In genomic region chr2:84300030-84301029, GRCh38 we compare ENCODE assay signal across 30 cellular contexts.
"Had no signal": no experiment of that assay in that cellular context is flagged by ENCODE, and none has a peak within 500 bp of the region (broad histone marks: within the 10 kb centered on the region; RNA-seq: fewer than 3 reads in every experiment).

No MANE protein-coding gene starts in this region.

- H3K4me1 Mint-ChIP-seq: activated CD4-positive, alpha-beta memory T cell treated with anti-CD3 and anti-CD28 coated beads, Interleukin-2, amount 10 ng/mL, durations not matched to agents 7 days and 5 days; activated CD4-positive, alpha-beta T cell treated with anti-CD3 and anti-CD28 coated beads, Interleukin-2, amount 10 ng/mL, durations not matched to agents 7 days and 5 days; activated naive CD4-positive, alpha-beta T cell treated with anti-CD3 and anti-CD28 coated beads, Interleukin-2, amount 10 ng/mL, durations not matched to agents 7 days and 5 days; endodermal cell had no signal

- H3K27me3 Mint-ChIP-seq: dendritic cell treated with granulocyte-macrophage colony-stimulating factor and Interleukin-4, amounts not matched to agents 40 ng/mL and 50 ng/mL, for 4 days had no signal

- H3K27ac Mint-ChIP-seq: activated CD4-positive, alpha-beta memory T cell treated with anti-CD3 and anti-CD28 coated beads, Interleukin-2, amount 10 ng/mL, durations not matched to agents 7 days and 5 days; activated CD4-positive, alpha-beta T cell treated with anti-CD3 and anti-CD28 coated beads, Interleukin-2, amount 10 ng/mL, durations not matched to agents 7 days and 5 days; activated naive CD4-positive, alpha-beta T cell treated with anti-CD3 and anti-CD28 coated beads, Interleukin-2, amount 10 ng/mL, durations not matched to agents 7 days and 5 days; activated naive CD8-positive, alpha-beta T cell; activated T-cell treated with anti-CD3 and anti-CD28 coated beads, Interleukin-2, amount 50 U/mL, for 24 hours; activated T-cell treated with anti-CD3 and anti-CD28 coated beads, Interleukin-2, amount 50 U/mL, for 72 hours; dendritic cell treated with granulocyte-macrophage colony-stimulating factor and Interleukin-4, amounts not matched to agents 40 ng/mL and 50 ng/mL, for 4 days; endodermal cell had no signal

- H3K36me3 ChIP-seq: cardiac muscle cell, esophagus squamous epithelium, gastroesophageal sphincter, heart right ventricle had no signal

- H3K27ac ChIP-seq: body of pancreas, cardiac muscle cell, coronary artery, dorsolateral prefrontal cortex, epithelial cell of prostate, esophagus squamous epithelium, gastroesophageal sphincter, heart right ventricle had no signal

- H3K4me3 Mint-ChIP-seq: activated CD4-positive, alpha-beta memory T cell treated with anti-CD3 and anti-CD28 coated beads, Interleukin-2, amount 10 ng/mL, durations not matched to agents 7 days and 5 days; activated CD4-positive, alpha-beta T cell treated with anti-CD3 and anti-CD28 coated beads, Interleukin-2, amount 10 ng/mL, durations not matched to agents 7 days and 5 days; activated naive CD4-positive, alpha-beta T cell treated with anti-CD3 and anti-CD28 coated beads, Interleukin-2, amount 10 ng/mL, durations not matched to agents 7 days and 5 days; activated naive CD8-positive, alpha-beta T cell; activated T-cell treated with anti-CD3 and anti-CD28 coated beads, Interleukin-2, amount 50 U/mL, for 24 hours; activated T-cell treated with anti-CD3 and anti-CD28 coated beads, Interleukin-2, amount 50 U/mL, for 72 hours; dendritic cell treated with granulocyte-macrophage colony-stimulating factor and Interleukin-4, amounts not matched to agents 40 ng/mL and 50 ng/mL, for 4 days; endodermal cell had no signal

- H3K36me3 Mint-ChIP-seq: activated naive CD4-positive, alpha-beta T cell treated with anti-CD3 and anti-CD28 coated beads, Interleukin-2, amount 10 ng/mL, durations not matched to agents 7 days and 5 days; activated naive CD8-positive, alpha-beta T cell had no signal

- H3K9me3 Mint-ChIP-seq: activated CD4-positive, alpha-beta memory T cell treated with anti-CD3 and anti-CD28 coated beads, Interleukin-2, amount 10 ng/mL, durations not matched to agents 7 days and 5 days; activated CD4-positive, alpha-beta T cell treated with anti-CD3 and anti-CD28 coated beads, Interleukin-2, amount 10 ng/mL, durations not matched to agents 7 days and 5 days; activated naive CD4-positive, alpha-beta T cell treated with anti-CD3 and anti-CD28 coated beads, Interleukin-2, amount 10 ng/mL, durations not matched to agents 7 days and 5 days; activated T-cell treated with anti-CD3 and anti-CD28 coated beads, Interleukin-2, amount 50 U/mL, for 72 hours had no signal

- ATAC-seq: activated T-cell treated with anti-CD3 and anti-CD28 coated beads, Interleukin-2, amount 50 U/mL, for 72 hours; body of pancreas; gastroesophageal sphincter; heart right ventricle had no signal

- H3K4me1 ChIP-seq: body of pancreas, gastroesophageal sphincter, heart right ventricle had no signal

- DNase-seq: activated CD4-positive, alpha-beta memory T cell treated with anti-CD3 and anti-CD28 coated beads, Interleukin-2, amount 10 ng/mL, durations not matched to agents 7 days and 5 days; activated CD4-positive, alpha-beta T cell treated with anti-CD3 and anti-CD28 coated beads for 1 hour; activated CD4-positive, alpha-beta T cell treated with anti-CD3 and anti-CD28 coated beads for 4 hours; activated CD4-positive, alpha-beta T cell treated with anti-CD3 and anti-CD28 coated beads, Interleukin-2, amount 10 ng/mL, durations not matched to agents 7 days and 5 days; activated CD4-positive, alpha-beta T cell treated with anti-CD3 and anti-CD28 coated beads, Interleukin-2, amount 50 U/mL, for 4 hours; activated CD8-positive, alpha-beta memory T cell treated with anti-CD3 and anti-CD28 coated beads, Interleukin-2, amount 50 U/mL, for 48 hours; activated gamma-delta T cell; activated naive CD4-positive, alpha-beta T cell; activated naive CD4-positive, alpha-beta T cell treated with anti-CD3 and anti-CD28 coated beads, Interleukin-2, amount 10 ng/mL, durations not matched to agents 7 days and 5 days; activated T-cell treated with anti-CD3 and anti-CD28 coated beads for 4 hours; activated T-cell treated with anti-CD3 and anti-CD28 coated beads, Interleukin-2, amount 50 U/mL, for 24 hours; activated T-cell treated with anti-CD3 and anti-CD28 coated beads, Interleukin-2, amount 50 U/mL, for 72 hours; amniotic stem cell; body of pancreas; central memory CD4-positive, alpha-beta T cell; cerebellar nuclear complex; dorsolateral prefrontal cortex; effector memory CD4-positive, alpha-beta T cell; endodermal cell; esophagus squamous epithelium; foreskin melanocyte; heart right ventricle; T-helper 2 cell had no signal

- H3K27me3 ChIP-seq: body of pancreas, cardiac muscle cell, esophagus squamous epithelium, gastroesophageal sphincter had no signal

- FAIRE-seq: astrocyte had no signal

- H3K4me3 ChIP-seq: body of pancreas, cardiac muscle cell, coronary artery, dorsolateral prefrontal cortex, esophagus squamous epithelium, gastroesophageal sphincter, heart right ventricle had no signal

- H3K9me3 ChIP-seq: body of pancreas, esophagus squamous epithelium, gastroesophageal sphincter had no signal
